8 cellular contexts compared by ENCODE assay signal in the genomic region with DNA sequence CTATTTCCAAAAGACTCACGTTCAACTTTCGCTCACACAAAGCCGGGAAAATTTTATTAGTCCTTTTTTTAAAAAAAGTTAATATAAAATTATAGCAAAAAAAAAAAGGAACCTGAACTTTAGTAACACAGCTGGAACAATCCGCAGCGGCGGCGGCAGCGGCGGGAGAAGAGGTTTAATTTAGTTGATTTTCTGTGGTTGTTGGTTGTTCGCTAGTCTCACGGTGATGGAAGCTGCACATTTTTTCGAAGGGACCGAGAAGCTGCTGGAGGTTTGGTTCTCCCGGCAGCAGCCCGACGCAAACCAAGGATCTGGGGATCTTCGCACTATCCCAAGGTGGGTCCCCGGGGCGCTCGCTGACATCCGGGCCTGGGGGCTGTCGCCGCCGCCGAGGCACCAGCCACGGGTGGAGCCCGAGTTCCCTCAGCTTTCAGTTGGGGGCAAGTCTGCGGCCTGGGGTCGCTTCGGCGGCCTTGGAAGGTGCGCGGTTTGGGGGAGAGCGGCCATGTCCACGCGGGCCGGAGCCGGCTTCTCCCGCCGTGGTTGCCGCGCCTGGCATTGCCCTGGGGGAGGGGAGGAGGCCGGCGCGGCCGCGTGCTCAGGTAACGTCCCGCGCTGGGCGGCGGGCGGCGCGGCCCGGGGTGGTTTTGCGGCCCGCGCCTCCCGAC. TPM values are rescaled to one million over a fixed set of nuclear protein-coding genes. Genes with fewer than 3 reads are reported as not detected.
DNase-seq lines count a peak whose midpoint lies in the region; ATAC-seq and TF ChIP-seq lines count a peak whose summit lies in the region.

No MANE protein-coding gene starts in this region.

- H3K9ac ChIP-seq in BLaER1 (peak overlapping the region; percentile 99), endodermal cell (ENCODE audit: extremely low read depth, low read length, poor library complexity, severe bottlenecking) (peak overlapping the region; percentile 85)

- H3K9me3 ChIP-seq in BLaER1 (no peaks in the 10 kb centered on the region), endodermal cell (ENCODE audit: control insufficient read depth, low read length) (no peaks in the 10 kb centered on the region), muscle layer of duodenum (ENCODE audit: control insufficient read depth in 1 of 2, low read length in 2 of 2) (no peaks in the 10 kb centered on the region), testis (no peaks in the 10 kb centered on the region)

- H3K27ac ChIP-seq in BLaER1: peak overlapping the region; percentile 97
- peak overlapping the region; percentile 61 for H3K27ac ChIP-seq in endodermal cell (ENCODE audit: low read depth, low read length)
- H3K27ac ChIP-seq in muscle layer of duodenum (ENCODE audit: low read length): peak overlapping the region; percentile 95
- peak overlapping the region; percentile 88 to 93 for H3K27ac ChIP-seq in testis

- intact Hi-C loops in activated CD8-positive, alpha-beta T cell treated with anti-CD3 and anti-CD28 coated beads for 36 hours (cut with micrococcal nuclease): loop anchor here (5.0 kb wide), 1 partner anchor 67 kb away; no protein-coding TSS in a partner anchor
- intact Hi-C loops in testis (cut with DNase I; ENCODE audit: low total_unique reads): loop anchor here (10.0 kb wide), 1 partner anchor 60 kb away; the partner anchor contains the start of gene CDK19

- H3K4me2 ChIP-seq in BLaER1: peak overlapping the region; percentile 97

- H3K36me3 ChIP-seq in BLaER1 (0 out of 2 replicates have a peak, but pooled peaks cover 4% of the 10 kb centered on the region), endodermal cell (ENCODE audit: control insufficient read depth, insufficient read depth, low read length) (no peaks in the 10 kb centered on the region), muscle layer of duodenum (ENCODE audit: control insufficient read depth in 1 of 2, insufficient read depth in 2 of 2, low read length in 2 of 2) (peaks cover 0 to 4% of the 10 kb centered on the region in 2 donors), testis (ENCODE audit: low read depth, missing control alignments) (no peaks in the 10 kb centered on the region)

- H3K4me3 Mint-ChIP-seq in IgD-negative memory B cell (peak overlapping the region; percentile 94 to 100 (median 98)), endodermal cell (peak overlapping the region; percentile 90)
- peak overlapping the region; percentile 97 for H3K4me3 Mint-ChIP-seq in activated CD8-positive, alpha-beta T cell treated with anti-CD3 and anti-CD28 coated beads for 36 hours

- peaks cover 53% of the 10 kb centered on the region for H4K20me1 ChIP-seq in BLaER1

- TF ChIP-seq POLR2A in testis (IDR thresholded peaks at IDR 0.05): no peak

- DNase-seq in activated CD8-positive, alpha-beta T cell treated with anti-CD3 and anti-CD28 coated beads for 36 hours: peak; percentile 52
- peak; percentile 67 for DNase-seq in endodermal cell
- DNase-seq in testis: peak; percentile 36
- no peak for DNase-seq in SIG-M5 (lab: John Stamatoyannopoulos, UW)

- H3K9me3 Mint-ChIP-seq in IgD-negative memory B cell (no peaks in the 10 kb centered on the region), endodermal cell (no peaks in the 10 kb centered on the region)
- H3K9me3 Mint-ChIP-seq in activated CD8-positive, alpha-beta T cell treated with anti-CD3 and anti-CD28 coated beads for 36 hours: no peaks in the 10 kb centered on the region

- POLR2A ChIA-PET in activated CD8-positive, alpha-beta T cell treated with anti-CD3 and anti-CD28 coated beads for 36 hours (lab: Charles Lee): interaction anchor here (0.6 to 9.1 kb wide), 40 partner anchors 8 to 1180 kb away, joined by 3 to 241 read pairs (median 4); partner anchors contain the start of genes CDK19, GTF3C6, RPF2 and WASF1

- H3K27ac Mint-ChIP-seq in IgD-negative memory B cell (peak overlapping the region; percentile 94 to 99 (median 95)), endodermal cell (peak overlapping the region; percentile 99)
- peak overlapping the region; percentile 98 for H3K27ac Mint-ChIP-seq in activated CD8-positive, alpha-beta T cell treated with anti-CD3 and anti-CD28 coated beads for 36 hours

- CTCF ChIA-PET in activated CD8-positive, alpha-beta T cell treated with anti-CD3 and anti-CD28 coated beads for 36 hours (lab: Charles Lee): interaction anchor here (1.1 to 9.0 kb wide), 3 partner anchors 9 to 194 kb away, joined by 3 to 76 read pairs (median 11); partner anchors contain the start of gene CDK19

- peak; percentile 16 for ATAC-seq in GM19397 (IDR thresholded peaks at IDR 0.05; ENCODE audit: unreplicated experiment)
- ATAC-seq in activated CD8-positive, alpha-beta T cell treated with anti-CD3 and anti-CD28 coated beads for 36 hours: peak; percentile 11

- H3K27me3 ChIP-seq in BLaER1 (no peaks in the 10 kb centered on the region), endodermal cell (ENCODE audit: control insufficient read depth, insufficient read depth, low read length, poor library complexity, severe bottlenecking) (no peaks in the 10 kb centered on the region), muscle layer of duodenum (ENCODE audit: low read depth, low read length) (no peaks in the 10 kb centered on the region), testis (no peaks in the 10 kb centered on the region)

- WGBS in endodermal cell (ENCODE audit: insufficient coverage in 1 of 2, insufficient read length in 1 of 2), 2 experiments: 0% methylated on average over 13 to 59 of the region's 60 CpGs
- 0 to 1% methylated on average over 16 to 28 of the region's 60 CpGs for WGBS in testis, 2 donors

- H3K4me1 Mint-ChIP-seq in IgD-negative memory B cell (peaks cover 34 to 38% (median 36%) of the 10 kb centered on the region in 3 donors), endodermal cell (peaks cover 27% of the 10 kb centered on the region)
- H3K4me1 Mint-ChIP-seq in activated CD8-positive, alpha-beta T cell treated with anti-CD3 and anti-CD28 coated beads for 36 hours (ENCODE audit: low read depth): peaks cover 31% of the 10 kb centered on the region

- H3K27me3 Mint-ChIP-seq in IgD-negative memory B cell: no peaks in the 10 kb centered on the region
- peaks cover 2% of the 10 kb centered on the region for H3K27me3 Mint-ChIP-seq in activated CD8-positive, alpha-beta T cell treated with anti-CD3 and anti-CD28 coated beads for 36 hours
- H3K27me3 Mint-ChIP-seq in endodermal cell (ENCODE audit: insufficient read depth): no peaks in the 10 kb centered on the region

- no peak for TF ChIP-seq CTCF in activated CD8-positive, alpha-beta T cell treated with anti-CD3 and anti-CD28 coated beads for 36 hours (IDR thresholded peaks at IDR 0.05)
- no peak for TF ChIP-seq CTCF in endodermal cell (conservative IDR thresholded peaks at IDR 0.05)
- no peak for TF ChIP-seq CTCF in testis (IDR thresholded peaks at IDR 0.05)

- H3K4me3 ChIP-seq in BLaER1 (peak overlapping the region; percentile 97), endodermal cell (ENCODE audit: low read length) (peak overlapping the region; percentile 94), muscle layer of duodenum (ENCODE audit: low read depth in 1 of 2, low read length in 2 of 2) (peak overlapping the region; percentile 90 to 96), testis (peak overlapping the region; percentile 84 to 95)

- H3K36me3 Mint-ChIP-seq in IgD-negative memory B cell (no peaks in the 10 kb centered on the region), endodermal cell (ENCODE audit: low read depth) (no peaks in the 10 kb centered on the region)
- peaks cover 32% of the 10 kb centered on the region for H3K36me3 Mint-ChIP-seq in activated CD8-positive, alpha-beta T cell treated with anti-CD3 and anti-CD28 coated beads for 36 hours (ENCODE audit: low read depth)

- H3K4me1 ChIP-seq in BLaER1 (peaks cover 40% of the 10 kb centered on the region), endodermal cell (ENCODE audit: control insufficient read depth, insufficient read depth, low read length) (no peaks in the 10 kb centered on the region), muscle layer of duodenum (ENCODE audit: control insufficient read depth in 1 of 2, insufficient read depth in 2 of 2, low read length in 2 of 2) (peaks cover 18 to 31% of the 10 kb centered on the region in 2 donors), testis (peaks cover 30% of the 10 kb centered on the region)

RNA-seq across cellular contexts. Expression of gene AMD1, which starts 0.4 kb away (rescaled TPM):
- polyA plus RNA-seq in IgD-negative memory B cell: 46.2 TPM
- 10 to 100 TPM; 77.4 to 85.0 TPM for total RNA-seq in activated CD8-positive, alpha-beta T cell treated with anti-CD3 and anti-CD28 coated beads for 36 hours
- 10 to 100 TPM; 71.8 to 87.0 TPM for total RNA-seq in endodermal cell
- polyA plus RNA-seq in endodermal cell (2013, experiment 1 of 2): 63.2 TPM
- polyA plus RNA-seq in endodermal cell (2013, experiment 2 of 2): 58.0 TPM
- total RNA-seq in testis: 100 to 1,000 TPM in 1 of 2 donors, 10 to 100 TPM in 1; 85.6 to 109 TPM
- 47.9 TPM for polyA plus RNA-seq in testis (ENCODE audit: insufficient read depth, low read depth, low replicate concordance)

RNA-seq across cellular contexts. Expression of gene CDK19, which starts 59.7 kb away (rescaled TPM):
- polyA plus RNA-seq in IgD-negative memory B cell: 4.0 TPM
- total RNA-seq in activated CD8-positive, alpha-beta T cell treated with anti-CD3 and anti-CD28 coated beads for 36 hours: 10 to 100 TPM; 11.8 to 13.1 TPM
- 10 to 100 TPM; 16.8 to 20.8 TPM for total RNA-seq in endodermal cell
- 24.6 TPM for polyA plus RNA-seq in endodermal cell (2013, experiment 1 of 2)
- 25.8 TPM for polyA plus RNA-seq in endodermal cell (2013, experiment 2 of 2)
- 10 to 100 TPM; 30.7 to 31.5 TPM for total RNA-seq in testis
- 50.0 TPM for polyA plus RNA-seq in testis (ENCODE audit: insufficient read depth, low read depth, low replicate concordance)
